18 cellular contexts compared by ENCODE assay signal in the genomic region with DNA sequence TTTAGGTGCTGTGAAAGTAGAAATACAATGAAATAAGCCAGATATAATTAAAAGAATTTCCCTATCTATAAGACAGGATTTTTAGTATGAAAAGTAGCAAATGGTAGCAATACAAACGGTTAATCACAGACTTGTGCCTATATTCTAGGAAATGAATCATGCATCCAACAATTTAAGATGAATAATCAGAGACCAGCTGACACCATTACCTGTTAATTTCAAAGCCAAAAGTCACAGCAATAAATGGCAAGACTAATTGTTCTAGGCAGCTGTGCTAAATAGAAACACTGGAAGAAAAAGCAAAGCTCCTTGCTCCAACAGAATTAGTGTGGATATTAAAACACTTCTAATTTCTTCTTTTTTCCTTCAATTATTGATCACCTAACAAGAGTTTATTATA. TPM values are rescaled to one million over a fixed set of nuclear protein-coding genes. Genes with fewer than 3 reads are reported as not detected.
DNase-seq lines count a peak whose midpoint lies in the region; ATAC-seq and TF ChIP-seq lines count a peak whose summit lies in the region.
"Had no signal": no experiment of that assay in that cellular context is flagged by ENCODE, and none has a peak within 500 bp of the region (broad histone marks: within the 10 kb centered on the region; RNA-seq: fewer than 3 reads in every experiment).

No MANE protein-coding gene starts in this region.

- H3K4me2 ChIP-seq in mammary epithelial cell (ENCODE audit: insufficient read depth, low read depth, low read length) = peak overlapping the region; percentile 18
- H3K4me2 ChIP-seq: BLaER1 treated with 17β-estradiol and CSF1 and Interleukin-3, amounts not matched to agents 10 nM and 100 nM had no signal

- no peaks in the 10 kb centered on the region for H3K4me1 Mint-ChIP-seq in MCF 10A (ENCODE audit: insufficient read depth, unreplicated experiment)
- H3K4me1 Mint-ChIP-seq in chondrocyte (ENCODE audit: low read depth) = no peaks in the 10 kb centered on the region

- H3K36me3 Mint-ChIP-seq in MCF 10A (ENCODE audit: insufficient read depth, unreplicated experiment) (peaks cover 48% of the 10 kb centered on the region), chondrocyte (ENCODE audit: low read depth) (peaks cover 38% of the 10 kb centered on the region)

- H3K4me1 ChIP-seq in breast epithelium = no peaks in the 10 kb centered on the region
- H3K4me1 ChIP-seq in mammary epithelial cell (ENCODE audit: insufficient read depth, low read length) = peaks cover 10% of the 10 kb centered on the region
- H3K4me1 ChIP-seq: BLaER1 treated with 17β-estradiol and CSF1 and Interleukin-3, amounts not matched to agents 10 nM and 100 nM had no signal

- TF ChIP-seq CTCF in MCF 10A (IDR thresholded peaks at IDR 0.05; ENCODE audit: unreplicated experiment) (no peak), breast epithelium (IDR thresholded peaks at IDR 0.05) (no peak), mammary epithelial cell (conservative IDR thresholded peaks at IDR 0.05 in 1 of 2, IDR thresholded peaks at IDR 0.05 in 1 of 2; ENCODE audit: extremely low read depth in 1 of 2, insufficient read depth in 1 of 2, low read depth in 1 of 2, low read length in 2 of 2) (no peak), chondrocyte (IDR thresholded peaks at IDR 0.05) (no peak)

- no peaks in the 10 kb centered on the region for H3K27me3 Mint-ChIP-seq in MCF 10A (ENCODE audit: insufficient read depth, unreplicated experiment)
- H3K27me3 Mint-ChIP-seq in chondrocyte (ENCODE audit: low read depth) = no peaks in the 10 kb centered on the region

- BruUV-seq in MCF 10A (replicated peaks; lab: Mats Ljungman, UMichigan) (no TSS peak), mammary epithelial cell (replicated peaks; lab: Mats Ljungman, UMichigan) (no TSS peak)

- H3K27ac ChIP-seq in breast epithelium (no peak overlapping the region), mammary epithelial cell (ENCODE audit: insufficient read depth, low read depth, low read length) (no peak overlapping the region)
- H3K27ac ChIP-seq: BLaER1 treated with 17β-estradiol and CSF1 and Interleukin-3, amounts not matched to agents 10 nM and 100 nM had no signal

- H3K27me3 ChIP-seq in breast epithelium (no peaks in the 10 kb centered on the region), mammary epithelial cell (ENCODE audit: insufficient read depth, low read length) (no peaks in the 10 kb centered on the region), MG63 (no peaks in the 10 kb centered on the region)
- H3K27me3 ChIP-seq: BLaER1 treated with 17β-estradiol and CSF1 and Interleukin-3, amounts not matched to agents 10 nM and 100 nM had no signal

- no peaks in the 10 kb centered on the region for H3K9me3 Mint-ChIP-seq in MCF 10A (ENCODE audit: unreplicated experiment)
- H3K9me3 Mint-ChIP-seq in chondrocyte (ENCODE audit: low read depth) = peaks cover 11% of the 10 kb centered on the region

- H3K79me2 ChIP-seq in mammary epithelial cell (ENCODE audit: insufficient read depth, low read length) = no peaks in the 10 kb centered on the region

- 59% methylated on average over 1 of the region's 1 CpG for WGBS in mammary epithelial cell (ENCODE audit: low coverage, missing lambda C conversion rate)

- H3K36me3 ChIP-seq in breast epithelium = peaks cover 3% of the 10 kb centered on the region
- peaks cover 34% of the 10 kb centered on the region for H3K36me3 ChIP-seq in mammary epithelial cell (ENCODE audit: insufficient read depth, low read length)
- peaks cover 27% of the 10 kb centered on the region for H3K36me3 ChIP-seq in MG63

- dilution Hi-C loops in mammary epithelial cell (cut with HindIII; ENCODE audit: low sequenced_read_pairs) = no loop called here

- H3K4me3 ChIP-seq in breast epithelium = no peak overlapping the region
- no peak overlapping the region for H3K4me3 ChIP-seq in mammary epithelial cell (replicated peaks in 1 of 3; ENCODE audit: insufficient read depth in 1 of 3, low read depth in 2 of 3, low read length in 3 of 3)
- H3K4me3 ChIP-seq in MG63 = no peak overlapping the region
- H3K4me3 ChIP-seq: BLaER1 treated with 17β-estradiol and CSF1 and Interleukin-3, amounts not matched to agents 10 nM and 100 nM had no signal

- H3K9me3 ChIP-seq in breast epithelium (no peaks in the 10 kb centered on the region), mammary epithelial cell (replicated peaks; ENCODE audit: insufficient read depth, low read length) (no peaks in the 10 kb centered on the region), MG63 (peaks cover 4% of the 10 kb centered on the region)

- POLR2A ChIA-PET in MCF 10A (lab: Yijun Ruan, JAX) = interaction anchor here (0.9 to 1.7 kb wide), 3 partner anchors 9 to 91 kb away, joined by 3 to 6 read pairs (median 5); no protein-coding TSS in a partner anchor

- DNase-seq in MCF 10A (ENCODE audit: unreplicated experiment) (peak; percentile 9), breast epithelium (ENCODE audit: low spot score in 2 of 2) (no peak), mammary epithelial cell (peak; percentile 23), iris pigment epithelial cell (ENCODE audit: low read depth) (peak; percentile 15), HUDEP-2 (lab: John Stamatoyannopoulos, UW; ENCODE audit: unreplicated experiment in 76 of 76) (no peak), MG63 (no peak), chondrocyte (ENCODE audit: low spot score) (no peak)
- DNase-seq: 8988T, DMS 273 treated with DMSO at 0.1 percent for 48 hours, H7, IMR-90, Kasumi-1, NCI-H1048, NCI-H187, NCI-H446, SIG-M5 had no signal

- no peak for ATAC-seq in GM21526 (IDR thresholded peaks at IDR 0.05; ENCODE audit: low FRiP score, unreplicated experiment)

- in situ Hi-C loops in mammary epithelial cell (cut with MboI; ENCODE audit: low sequenced_read_pairs in 2 of 2) = no loop called here

- no peaks in the 10 kb centered on the region for H4K20me1 ChIP-seq in mammary epithelial cell (ENCODE audit: insufficient read depth, low read length)
- H4K20me1 ChIP-seq: BLaER1 treated with 17β-estradiol and CSF1 and Interleukin-3, amounts not matched to agents 10 nM and 100 nM had no signal

- H2AFZ ChIP-seq in mammary epithelial cell (ENCODE audit: low read depth, low read length) = no peak overlapping the region

- H3K9ac ChIP-seq in mammary epithelial cell (ENCODE audit: insufficient read depth, low read length) = no peak overlapping the region
- H3K9ac ChIP-seq: BLaER1 treated with 17β-estradiol and CSF1 and Interleukin-3, amounts not matched to agents 10 nM and 100 nM had no signal

- H3K4me3 Mint-ChIP-seq in MCF 10A (ENCODE audit: unreplicated experiment) = no peak overlapping the region
- no peak overlapping the region for H3K4me3 Mint-ChIP-seq in chondrocyte (ENCODE audit: unreplicated experiment)

- CTCF ChIA-PET in MCF 10A (lab: Yijun Ruan, JAX) (no interaction called here), mammary epithelial cell (lab: Charles Lee; ENCODE audit: low non-redundant PET) (no interaction called here)

- no peak overlapping the region for H3K27ac Mint-ChIP-seq in MCF 10A (ENCODE audit: low read depth, unreplicated experiment)
- H3K27ac Mint-ChIP-seq in chondrocyte (ENCODE audit: unreplicated experiment) = no peak overlapping the region

- intact Hi-C loops in MCF 10A (cut with micrococcal nuclease) = no loop called here
- intact Hi-C loops in breast epithelium (cut with DNase I; ENCODE audit: low total_unique reads) = no loop called here
- intact Hi-C loops in mammary epithelial cell (cut with micrococcal nuclease) = no loop called here

- TF ChIP-seq POLR2A in breast epithelium (IDR thresholded peaks at IDR 0.05) = no peak

RNA-seq across cellular contexts. Expression of gene MPP4, which starts 35.1 kb away (rescaled TPM):
- total RNA-seq in MCF 10A (2022) (0.29 TPM in 1 of 2 replicates, not detected in the other), breast epithelium (under 1 TPM in 2 of 3 donors, not detected in 1; 0.16 to 0.29 TPM), mammary epithelial cell (under 1 TPM; 0.50 to 0.59 TPM), chondrocyte (0.26 to 0.56 TPM (median 0.37 TPM) in 3 replicates)
- polyA plus RNA-seq in mammary epithelial cell = 0.14 TPM
- not detected for polyA minus RNA-seq in mammary epithelial cell
- total RNA-seq in MG63 (2014; rRNA removed; shearing (Covaris generic); ENCODE audit: low replicate concordance) = 5.5 and 7.6 TPM in 2 replicates
- total RNA-seq: H7 had no signal

RNA-seq across cellular contexts. Expression of gene ALS2, which starts 47.2 kb away (rescaled TPM):
- total RNA-seq in MCF 10A (2022) (14.6 and 20.7 TPM in 2 replicates), breast epithelium (10 to 100 TPM; 19.7 to 28.4 (median 19.7) TPM), mammary epithelial cell (10 to 100 TPM; 46.2 to 53.3 TPM), chondrocyte (28.4 to 40.3 TPM (median 30.5 TPM) in 3 replicates)
- polyA plus RNA-seq in mammary epithelial cell = 15.1 TPM
- 45.7 TPM for polyA minus RNA-seq in mammary epithelial cell
- 10.0 and 21.9 TPM in 2 replicates for total RNA-seq in MG63 (2014; rRNA removed; shearing (Covaris generic); ENCODE audit: low replicate concordance)

Comparison
In these comparisons a context has a peak if more than half of its experiments do, and no peak if none do; other contexts are left out.
1. DNase-seq: peak in MCF 10A (single experiment), mammary epithelial cell (single experiment) and iris pigment epithelial cell (single experiment); none in breast epithelium (0 of 2), HUDEP-2 (0 of 76), MG63 (single experiment) and chondrocyte (single experiment).